13 cellular contexts compared by ENCODE assay signal in genomic region chr3:140573011-140573410, GRCh38.
"Had no signal": no experiment of that assay in that cellular context is flagged by ENCODE, and none has a peak within 500 bp of the region (broad histone marks: within the 10 kb centered on the region; RNA-seq: fewer than 3 reads in every experiment).

No MANE protein-coding gene starts in this region.

- ATAC-seq: activated CD8-positive, alpha-beta T cell treated with anti-CD3 and anti-CD28 coated beads, Interleukin-2, amount 10 ng/mL, durations not matched to agents 7 days and 5 days; mucosa of descending colon; natural killer cell; psoas muscle; stimulated activated naive CD8-positive, alpha-beta T cell treated with anti-CD3 and anti-CD28 coated beads, Interleukin-15, amount 100 ng/mL, for 72 hours had no signal

- DNase-seq: activated CD8-positive, alpha-beta memory T cell treated with anti-CD3 and anti-CD28 coated beads, Interleukin-2, amount 50 U/mL, for 48 hours; activated CD8-positive, alpha-beta T cell treated with anti-CD3 and anti-CD28 coated beads, Interleukin-2, amount 10 ng/mL, durations not matched to agents 7 days and 5 days; aorta; dorsolateral prefrontal cortex; kidney glomerular epithelial cell; mammary epithelial cell; mucosa of descending colon; natural killer cell; psoas muscle; stimulated activated CD4-positive, alpha-beta T cell treated with anti-CD3 and anti-CD28 coated beads, Interleukin-15, amount 100 ng/mL, for 24 hours; stimulated activated CD4-positive, alpha-beta T cell treated with anti-CD3 and anti-CD28 coated beads, Interleukin-4, amount 100 ng/mL, for 24 hours; stimulated activated naive CD8-positive, alpha-beta T cell treated with anti-CD3 and anti-CD28 coated beads, Interleukin-15, amount 100 ng/mL, for 72 hours; testis had no signal
